1 cellular context compared by ENCODE assay signal in the genomic region with DNA sequence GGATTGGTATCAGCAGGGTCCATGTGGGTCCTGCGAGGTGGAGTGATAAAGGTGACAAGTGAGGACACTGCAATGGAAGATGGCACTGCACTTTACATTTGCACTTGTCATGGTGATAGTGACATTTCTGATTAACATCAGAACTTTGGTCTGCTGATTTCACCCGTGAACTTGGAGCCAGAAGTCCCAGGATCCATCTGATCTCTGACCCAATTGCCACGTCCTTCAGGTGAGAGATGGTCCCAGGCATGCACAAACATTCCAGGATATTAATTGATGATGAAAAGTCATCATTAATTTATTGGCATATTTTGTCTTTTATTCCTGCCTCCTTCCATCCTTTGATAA.
TF ChIP-seq lines count a peak whose summit lies in the region.

No MANE protein-coding gene starts in this region.

TF ChIP-seq in HepG2, 621 proteins besides CTCF, POLR2A, EP300 and RAD21 (continued from another document):
- TF ChIP-seq, protein P1, sequence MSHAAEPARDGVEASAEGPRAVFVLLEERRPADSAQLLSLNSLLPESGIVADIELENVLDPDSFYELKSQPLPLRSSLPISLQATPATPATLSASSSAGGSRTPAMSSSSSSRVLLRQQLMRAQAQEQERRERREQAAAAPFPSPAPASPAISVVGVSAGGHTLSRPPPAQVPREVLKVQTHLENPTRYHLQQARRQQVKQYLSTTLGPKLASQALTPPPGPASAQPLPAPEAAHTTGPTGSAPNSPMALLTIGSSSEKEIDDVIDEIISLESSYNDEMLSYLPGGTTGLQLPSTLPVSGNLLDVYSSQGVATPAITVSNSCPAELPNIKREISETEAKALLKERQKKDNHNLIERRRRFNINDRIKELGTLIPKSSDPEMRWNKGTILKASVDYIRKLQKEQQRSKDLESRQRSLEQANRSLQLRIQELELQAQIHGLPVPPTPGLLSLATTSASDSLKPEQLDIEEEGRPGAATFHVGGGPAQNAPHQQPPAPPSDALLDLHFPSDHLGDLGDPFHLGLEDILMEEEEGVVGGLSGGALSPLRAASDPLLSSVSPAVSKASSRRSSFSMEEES (CRISPR knock-in tag; IDR thresholded peaks at IDR 0.05), result no peak
- TF ChIP-seq FOXA1 (IDR thresholded peaks at IDR 0.05) (no peak), FOXA1 (CRISPR knock-in tag; IDR thresholded peaks at IDR 0.05) (no peak), HNF4G (IDR thresholded peaks at IDR 0.05; ENCODE audit: borderline replicate concordance, low read depth, low read length) (no peak), HNF4G (CRISPR knock-in tag; IDR thresholded peaks at IDR 0.05; ENCODE audit: borderline replicate concordance, low read depth) (0 out of 2 replicates have a peak, but pooled peaks have one; percentile 4), ZNF567 (CRISPR knock-in tag; IDR thresholded peaks at IDR 0.05; ENCODE audit: borderline replicate concordance) (0 out of 2 replicates have a peak, but pooled peaks have one; percentile 73), NFE2L2 (IDR thresholded peaks at IDR 0.05; ENCODE audit: low read length) (peak; percentile 35; the same call in 1 of the 2 replicates), BCL6 (CRISPR knock-in tag; IDR thresholded peaks at IDR 0.05) (peak; percentile 20; the same call in 1 of the 2 replicates), ZIK1 (CRISPR knock-in tag; IDR thresholded peaks at IDR 0.05; ENCODE audit: borderline replicate concordance, low read depth) (no peak), HNF4A (CRISPR knock-in tag; IDR thresholded peaks at IDR 0.05) (peak; percentile 60), ETV6 (CRISPR knock-in tag; conservative IDR thresholded peaks at IDR 0.05) (no peak), MAFK (conservative IDR thresholded peaks at IDR 0.05 in 1 of 2, IDR thresholded peaks at IDR 0.05 in 1 of 2; ENCODE audit: low read length in 2 of 2) (no peak), ERF (CRISPR knock-in tag; IDR thresholded peaks at IDR 0.05) (0 out of 2 replicates have a peak, but pooled peaks have one; percentile 21)
- TF ChIP-seq, protein P2, sequence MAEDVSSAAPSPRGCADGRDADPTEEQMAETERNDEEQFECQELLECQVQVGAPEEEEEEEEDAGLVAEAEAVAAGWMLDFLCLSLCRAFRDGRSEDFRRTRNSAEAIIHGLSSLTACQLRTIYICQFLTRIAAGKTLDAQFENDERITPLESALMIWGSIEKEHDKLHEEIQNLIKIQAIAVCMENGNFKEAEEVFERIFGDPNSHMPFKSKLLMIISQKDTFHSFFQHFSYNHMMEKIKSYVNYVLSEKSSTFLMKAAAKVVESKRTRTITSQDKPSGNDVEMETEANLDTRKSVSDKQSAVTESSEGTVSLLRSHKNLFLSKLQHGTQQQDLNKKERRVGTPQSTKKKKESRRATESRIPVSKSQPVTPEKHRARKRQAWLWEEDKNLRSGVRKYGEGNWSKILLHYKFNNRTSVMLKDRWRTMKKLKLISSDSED (CRISPR knock-in tag; IDR thresholded peaks at IDR 0.05), result no peak
- TF ChIP-seq, protein P3, sequence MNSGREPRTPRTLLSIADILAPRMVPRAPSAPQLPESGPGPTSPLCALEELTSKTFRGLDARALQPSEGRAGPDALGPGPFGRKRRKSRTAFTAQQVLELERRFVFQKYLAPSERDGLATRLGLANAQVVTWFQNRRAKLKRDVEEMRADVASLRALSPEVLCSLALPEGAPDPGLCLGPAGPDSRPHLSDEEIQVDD (CRISPR knock-in tag; IDR thresholded peaks at IDR 0.05; ENCODE audit: borderline replicate concordance), result no peak
